8 cellular contexts compared by ENCODE assay signal in the genomic region with DNA sequence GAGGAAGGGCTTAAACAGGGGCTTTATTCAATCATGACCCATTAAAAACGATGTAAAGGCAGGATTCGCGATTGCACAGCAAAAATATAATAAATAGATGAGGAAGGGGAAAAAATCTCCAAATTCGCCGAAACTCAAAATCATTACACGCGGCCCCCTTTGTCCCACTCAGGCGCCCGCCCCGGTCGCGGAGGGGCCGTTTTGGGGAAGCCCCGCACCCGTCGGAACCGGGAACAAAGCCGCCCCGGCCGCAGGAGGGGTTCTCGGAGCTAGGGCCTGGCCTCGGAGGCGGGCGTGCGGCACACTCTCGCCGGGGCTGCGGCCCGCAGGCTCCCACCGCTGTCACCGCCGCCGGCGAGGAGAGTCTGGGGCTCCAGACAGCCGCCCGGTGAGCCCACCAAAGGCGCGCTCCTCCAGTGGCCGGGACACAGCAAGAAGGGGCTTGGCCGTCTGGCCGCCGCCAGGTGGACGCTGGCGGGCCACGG. TPM values are rescaled to one million over a fixed set of nuclear protein-coding genes. Genes with fewer than 3 reads are reported as not detected.
DNase-seq lines count a peak whose midpoint lies in the region; ATAC-seq and TF ChIP-seq lines count a peak whose summit lies in the region.

No MANE protein-coding gene starts in this region.

- peak; percentile 13 for DNase-seq in RWPE1 (ENCODE audit: low spot score)
- peak in 1 of 2 donors; percentile 64 for DNase-seq in ascending aorta (ENCODE audit: low spot score in 2 of 2)
- DNase-seq in stimulated activated CD4-positive, alpha-beta T cell treated with anti-CD3 and anti-CD28 coated beads, Interleukin-15, amount 100 ng/mL, for 24 hours, result peak; percentile 38
- no peak for DNase-seq in SIG-M5 (lab: John Stamatoyannopoulos, UW)
- DNase-seq in NCI-H524 treated with DMSO at 0.1 percent for 48 hours (lab: John Stamatoyannopoulos, UW), result no peak

- H3K9me3 ChIP-seq in ascending aorta (no peaks in the 10 kb centered on the region), iPS-20b (ENCODE audit: insufficient read depth, low read depth, low read length) (no peaks in the 10 kb centered on the region)

- H3K27me3 ChIP-seq in ascending aorta (no peaks in the 10 kb centered on the region), iPS-20b (ENCODE audit: insufficient read depth, low read length) (no peaks in the 10 kb centered on the region)

- CTCF ChIA-PET in RWPE1 (lab: Yijun Ruan, JAX), result no interaction called here

- peak overlapping the region; percentile 87 for H3K9ac ChIP-seq in iPS-20b (ENCODE audit: low read depth, low read length)

- H3K4me1 ChIP-seq in ascending aorta (peaks cover 2 to 5% of the 10 kb centered on the region in 2 donors), iPS-20b (ENCODE audit: insufficient read depth, low read length) (peaks cover 18% of the 10 kb centered on the region; the same call in 1 of the 2 replicates)

- intact Hi-C loops in ascending aorta (cut with DNase I), result loop anchor here (2.0 to 5.0 kb wide), 3 partner anchors 142 to 1782 kb away; a partner anchor contains a TSS

- TF ChIP-seq CTCF in RWPE1 (conservative IDR thresholded peaks at IDR 0.05; ENCODE audit: low read depth) (no peak), ascending aorta (IDR thresholded peaks at IDR 0.05) (peak in 1 of 3 experiments; percentile 4)

- H3K36me3 ChIP-seq in ascending aorta, result no peaks in the 10 kb centered on the region
- no peaks in the 10 kb centered on the region for H3K36me3 ChIP-seq in iPS-20b (ENCODE audit: insufficient read depth, low read depth, low read length)

- ATAC-seq in GM18861 (IDR thresholded peaks at IDR 0.05; ENCODE audit: unreplicated experiment) (peak; percentile 3), HG02840 (IDR thresholded peaks at IDR 0.05; ENCODE audit: low FRiP score, unreplicated experiment) (peak; percentile 24)

- peak overlapping the region; percentile 87 for H3K27ac ChIP-seq in RWPE1
- peak overlapping the region; percentile 72 to 94 for H3K27ac ChIP-seq in ascending aorta
- no peak overlapping the region for H3K27ac ChIP-seq in iPS-20b (ENCODE audit: low read length)

- POLR2A ChIA-PET in RWPE1 (lab: Yijun Ruan, JAX; ENCODE audit: low non-redundant PET), result interaction anchor here (0.9 kb wide), 1 partner anchor 10 kb away, joined by 3 read pairs; no protein-coding TSS in a partner anchor

- peak overlapping the region; percentile 90 to 94 for H3K4me3 ChIP-seq in ascending aorta
- H3K4me3 ChIP-seq in iPS-20b (ENCODE audit: low read length), result peak overlapping the region; percentile 92

RNA-seq across cellular contexts. Expression of a gene that starts 0.5 kb away (rescaled TPM):
- under 0.01 TPM for total RNA-seq in ascending aorta

RNA-seq across cellular contexts. Expression of a gene that starts 53.7 kb away (rescaled TPM):
- 7.9 TPM for total RNA-seq in ascending aorta

Comparison
In these comparisons a context has a peak if more than half of its experiments do, and no peak if none do; other contexts are left out.
1. DNase-seq: peak in RWPE1 (single experiment) and stimulated activated CD4-positive, alpha-beta T cell treated with anti-CD3 and anti-CD28 coated beads, Interleukin-15, amount 100 ng/mL, for 24 hours (single experiment); none in SIG-M5 (single experiment) and NCI-H524 treated with DMSO at 0.1 percent for 48 hours (single experiment).